ENCODE assay signal across 8 cellular contexts in the genomic region with DNA sequence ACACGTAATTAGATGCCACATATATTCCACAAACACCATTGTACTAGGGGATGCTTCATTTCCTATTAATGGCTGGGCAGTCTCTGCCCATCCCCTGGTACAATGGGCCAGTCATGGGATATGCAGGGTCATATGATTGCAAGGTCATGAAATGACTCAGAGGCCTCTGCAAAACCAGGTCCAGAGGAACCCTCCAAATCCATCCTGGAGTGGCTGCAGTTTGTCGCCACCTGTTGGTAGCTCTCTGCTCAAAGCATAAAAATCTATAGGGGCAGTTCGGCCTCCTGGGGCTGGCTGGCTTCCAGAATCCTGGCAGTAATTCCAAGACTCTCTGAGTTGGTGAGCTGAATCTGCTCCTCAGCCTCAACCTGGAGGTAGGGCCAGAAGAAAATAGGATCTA. TPM values are rescaled to one million over a fixed set of nuclear protein-coding genes. Genes with fewer than 3 reads are reported as not detected.
A peak's percentile ranks its signal among the peaks of the same experiment; 100 is the strongest.
DNase-seq lines count a peak whose midpoint lies in the region; ATAC-seq and TF ChIP-seq lines count a peak whose summit lies in the region.

No MANE protein-coding gene starts in this region.

- no peaks in the 10 kb centered on the region for H3K36me3 Mint-ChIP-seq in T-helper 2 cell treated with Interferon-gamma antibody and Interleukin-4, amounts not matched to agents 5 μg/mL and 100 μg/mL, for 36 hours (ENCODE audit: low read depth)

- no peaks in the 10 kb centered on the region for H3K4me1 Mint-ChIP-seq in T-helper 2 cell treated with Interferon-gamma antibody and Interleukin-4, amounts not matched to agents 5 μg/mL and 100 μg/mL, for 36 hours (ENCODE audit: low read depth)

- H3K9me3 Mint-ChIP-seq in T-helper 2 cell treated with Interferon-gamma antibody and Interleukin-4, amounts not matched to agents 5 μg/mL and 100 μg/mL, for 36 hours: no peaks in the 10 kb centered on the region

- no peaks in the 10 kb centered on the region for H3K27me3 Mint-ChIP-seq in T-helper 2 cell treated with Interferon-gamma antibody and Interleukin-4, amounts not matched to agents 5 μg/mL and 100 μg/mL, for 36 hours (ENCODE audit: low read depth)

- no peak overlapping the region for H3K4me3 ChIP-seq in choroid plexus epithelial cell (ENCODE audit: low read depth, low read length)
- no peak overlapping the region for H3K4me3 ChIP-seq in suprapubic skin

- TF ChIP-seq EP300 in suprapubic skin (IDR thresholded peaks at IDR 0.05): no peak

- DNase-seq in DMS 273 (lab: John Stamatoyannopoulos, UW; ENCODE audit: unreplicated experiment) (peak; percentile 45), DMS 273 treated with DMSO at 0.1 percent for 48 hours (lab: John Stamatoyannopoulos, UW) (no peak), choroid plexus epithelial cell (ENCODE audit: low read depth) (peak; percentile 35), suprapubic skin (ENCODE audit: low spot score in 2 of 2) (no peak)
- peak; percentile 4 for DNase-seq in T-helper 2 cell treated with Interferon-gamma antibody and Interleukin-4, amounts not matched to agents 5 μg/mL and 100 μg/mL, for 36 hours (ENCODE audit: low spot score)
- peak; percentile 12 for DNase-seq in stimulated activated CD4-positive, alpha-beta T cell treated with anti-CD3 and anti-CD28 coated beads, Interleukin-12 subunit alpha, Interleukin-12 subunit beta, amount 100 ng/mL, for 4 hours

- 85% methylated on average over 3 of the region's 3 CpGs for WGBS in suprapubic skin

- H3K4me1 ChIP-seq in suprapubic skin: no peaks in the 10 kb centered on the region

- H3K27ac Mint-ChIP-seq in T-helper 2 cell treated with Interferon-gamma antibody and Interleukin-4, amounts not matched to agents 5 μg/mL and 100 μg/mL, for 36 hours: no peak overlapping the region

- no peak for TF ChIP-seq POLR2A in suprapubic skin (IDR thresholded peaks at IDR 0.05)

- no peak overlapping the region for H3K4me3 Mint-ChIP-seq in T-helper 2 cell treated with Interferon-gamma antibody and Interleukin-4, amounts not matched to agents 5 μg/mL and 100 μg/mL, for 36 hours

- H3K36me3 ChIP-seq in suprapubic skin: no peaks in the 10 kb centered on the region

- H3K9me3 ChIP-seq in suprapubic skin: no peaks in the 10 kb centered on the region

- TF ChIP-seq CTCF in choroid plexus epithelial cell (conservative IDR thresholded peaks at IDR 0.05; ENCODE audit: low read depth, low read length) (peak; percentile 50), suprapubic skin (IDR thresholded peaks at IDR 0.05) (no peak)

- H3K27ac ChIP-seq in suprapubic skin: no peak overlapping the region

- H3K27me3 ChIP-seq in suprapubic skin: no peaks in the 10 kb centered on the region

- ATAC-seq in HG02571 (IDR thresholded peaks at IDR 0.05; ENCODE audit: unreplicated experiment) (no peak), HG03039 (IDR thresholded peaks at IDR 0.05; ENCODE audit: unreplicated experiment) (no peak)

RNA-seq across cellular contexts. Expression of a gene that starts 22.9 kb away (rescaled TPM):
- total RNA-seq in suprapubic skin: 10 to 100 TPM in 1 of 4 donors, 1 to 10 TPM in 3; 5.3 to 16.1 (median 5.6) TPM

RNA-seq across cellular contexts. Expression of a gene that starts 23.4 kb away (rescaled TPM):
- total RNA-seq in suprapubic skin: 1 to 10 TPM; 5.0 to 7.9 (median 5.6) TPM

Comparison
In these comparisons a context has a peak if more than half of its experiments do, and no peak if none do; other contexts are left out.
1. DNase-seq: peak in DMS 273 (single experiment), T-helper 2 cell treated with Interferon-gamma antibody and Interleukin-4, amounts not matched to agents 5 μg/mL and 100 μg/mL, for 36 hours (single experiment), choroid plexus epithelial cell (single experiment) and stimulated activated CD4-positive, alpha-beta T cell treated with anti-CD3 and anti-CD28 coated beads, Interleukin-12 subunit alpha, Interleukin-12 subunit beta, amount 100 ng/mL, for 4 hours (single experiment); none in DMS 273 treated with DMSO at 0.1 percent for 48 hours (single experiment) and suprapubic skin (0 of 2).